1 cellular context compared by ENCODE assay signal in the genomic region with DNA sequence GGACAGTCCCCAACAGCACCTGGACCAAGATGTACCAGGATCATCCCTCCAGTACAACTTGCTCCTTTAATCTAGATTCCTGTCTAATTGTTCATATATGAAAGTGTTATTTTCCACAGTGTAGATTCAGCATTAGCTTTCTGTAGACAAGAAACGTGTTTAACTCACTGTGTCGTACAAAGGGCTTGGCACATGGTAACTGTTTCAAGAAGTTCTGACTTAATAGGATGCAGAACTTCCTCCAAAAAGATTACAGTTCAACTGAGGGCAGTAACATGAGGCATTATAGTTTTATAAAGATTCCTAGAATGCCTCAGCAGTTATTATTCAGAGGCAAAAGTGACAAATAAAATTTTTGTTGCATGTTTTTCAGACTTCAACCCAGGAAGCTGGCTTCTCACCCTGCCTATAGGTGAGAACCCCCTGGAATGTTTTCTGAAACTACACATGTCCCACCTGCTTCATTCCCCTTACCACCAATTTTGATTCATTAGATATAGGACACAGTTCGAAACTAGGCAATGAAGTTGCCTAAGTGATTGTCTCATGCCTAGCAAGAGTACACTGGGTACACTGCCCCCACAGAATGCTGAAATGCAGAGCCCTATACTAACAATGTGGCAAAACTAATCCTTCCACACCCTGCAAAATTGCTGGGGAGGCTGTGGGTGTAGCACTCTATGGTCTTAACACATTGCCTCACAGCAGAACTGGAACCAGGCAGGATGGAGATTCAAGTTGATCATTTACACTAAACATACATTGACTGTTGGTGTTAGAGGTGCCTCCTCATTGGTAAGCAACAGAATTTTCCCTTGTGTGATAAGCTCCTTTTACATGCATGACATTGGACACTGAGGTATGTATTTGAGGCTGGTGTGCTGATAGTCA.
TF ChIP-seq lines count a peak whose summit lies in the region.

No MANE protein-coding gene starts in this region.

TF ChIP-seq in IMR-90, 13 proteins besides CTCF, POLR2A, EP300 and RAD21 (continued from another document):
- no peak for TF ChIP-seq FOS (IDR thresholded peaks at IDR 0.05; ENCODE audit: low read depth, low read length)
- no peak for TF ChIP-seq BHLHE40 (IDR thresholded peaks at IDR 0.05; ENCODE audit: low read depth, low read length)
- TF ChIP-seq, protein P1, sequence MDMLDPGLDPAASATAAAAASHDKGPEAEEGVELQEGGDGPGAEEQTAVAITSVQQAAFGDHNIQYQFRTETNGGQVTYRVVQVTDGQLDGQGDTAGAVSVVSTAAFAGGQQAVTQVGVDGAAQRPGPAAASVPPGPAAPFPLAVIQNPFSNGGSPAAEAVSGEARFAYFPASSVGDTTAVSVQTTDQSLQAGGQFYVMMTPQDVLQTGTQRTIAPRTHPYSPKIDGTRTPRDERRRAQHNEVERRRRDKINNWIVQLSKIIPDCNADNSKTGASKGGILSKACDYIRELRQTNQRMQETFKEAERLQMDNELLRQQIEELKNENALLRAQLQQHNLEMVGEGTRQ (IDR thresholded peaks at IDR 0.05; ENCODE audit: low read depth, low read length), result no peak
- TF ChIP-seq MXI1 (IDR thresholded peaks at IDR 0.05; ENCODE audit: borderline replicate concordance, low read depth, low read length), result no peak
- TF ChIP-seq, protein P2, sequence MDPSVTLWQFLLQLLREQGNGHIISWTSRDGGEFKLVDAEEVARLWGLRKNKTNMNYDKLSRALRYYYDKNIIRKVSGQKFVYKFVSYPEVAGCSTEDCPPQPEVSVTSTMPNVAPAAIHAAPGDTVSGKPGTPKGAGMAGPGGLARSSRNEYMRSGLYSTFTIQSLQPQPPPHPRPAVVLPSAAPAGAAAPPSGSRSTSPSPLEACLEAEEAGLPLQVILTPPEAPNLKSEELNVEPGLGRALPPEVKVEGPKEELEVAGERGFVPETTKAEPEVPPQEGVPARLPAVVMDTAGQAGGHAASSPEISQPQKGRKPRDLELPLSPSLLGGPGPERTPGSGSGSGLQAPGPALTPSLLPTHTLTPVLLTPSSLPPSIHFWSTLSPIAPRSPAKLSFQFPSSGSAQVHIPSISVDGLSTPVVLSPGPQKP (IDR thresholded peaks at IDR 0.05; ENCODE audit: borderline replicate concordance, low read depth, low read length), result no peak
- TF ChIP-seq RCOR1 (IDR thresholded peaks at IDR 0.05; ENCODE audit: insufficient replicate concordance, low read length), result no peak
- no peak for TF ChIP-seq MAZ (IDR thresholded peaks at IDR 0.05; ENCODE audit: borderline replicate concordance, low read depth, low read length)
- TF ChIP-seq CEBPB (IDR thresholded peaks at IDR 0.05; ENCODE audit: low read depth, low read length), result no peak
- TF ChIP-seq MAFK (IDR thresholded peaks at IDR 0.05; ENCODE audit: low read depth, low read length), result no peak
- no peak for TF ChIP-seq SMC3 (IDR thresholded peaks at IDR 0.05; ENCODE audit: low read depth, low read length)
- no peak for TF ChIP-seq RFX5 (IDR thresholded peaks at IDR 0.05; ENCODE audit: low read depth, low read length)
- TF ChIP-seq NFE2L2 (IDR thresholded peaks at IDR 0.05; ENCODE audit: low read depth, low read length), result no peak
TF ChIP-seq in IMR-90: peak in this region for 0.
